Comparison of ENCODE assay signal across 22 cellular contexts in genomic region chr5:2732004-2732403, GRCh38. TPM values are rescaled to one million over a fixed set of nuclear protein-coding genes. Genes with fewer than 3 reads are reported as not detected.
"Had no signal": no experiment of that assay in that cellular context is flagged by ENCODE, and none has a peak within 500 bp of the region (broad histone marks: within the 10 kb centered on the region; RNA-seq: fewer than 3 reads in every experiment).

No MANE protein-coding gene starts in this region.

- H3K4me1 ChIP-seq: esophagus muscularis mucosa, foreskin keratinocyte, heart right ventricle, left lung, lower lobe of right lung had no signal

- H3K4me3 ChIP-seq: coronary artery, dorsolateral prefrontal cortex, esophagus muscularis mucosa, heart right ventricle, left lung, lower lobe of right lung, mucosa of descending colon had no signal

- H3K27ac ChIP-seq: coronary artery, dorsolateral prefrontal cortex, esophagus muscularis mucosa, foreskin keratinocyte, heart right ventricle, left lung, lower lobe of right lung had no signal

- FAIRE-seq: colon, endothelial cell of umbilical vein, frontal cortex, islet of Langerhans, keratinocyte had no signal

- H3K36me3 ChIP-seq: esophagus muscularis mucosa, heart right ventricle, left lung, lower lobe of right lung had no signal

- H3K27ac Mint-ChIP-seq: effector memory CD8-positive, alpha-beta T cell; mesothelial cell of epicardium had no signal

- DNase-seq: dermis blood vessel endothelial cell; dorsolateral prefrontal cortex; effector CD8-positive, alpha-beta T cell; effector memory CD8-positive, alpha-beta T cell; foreskin keratinocyte; glutamatergic neuron; heart right ventricle; hippocampal formation; left cardiac atrium; left lung; left ventricle myocardium superior; lower lobe of right lung; mesenchymal stem cell; mucosa of descending colon had no signal

- ATAC-seq: effector memory CD8-positive, alpha-beta T cell; foreskin keratinocyte; heart right ventricle; left cardiac atrium; left ventricle myocardium superior; lower lobe of right lung; mucosa of descending colon had no signal

- H3K9me3 Mint-ChIP-seq: mesothelial cell of epicardium had no signal

- H3K4me3 Mint-ChIP-seq: effector memory CD8-positive, alpha-beta T cell; mesothelial cell of epicardium had no signal

- H3K9me3 ChIP-seq: left lung, lower lobe of right lung, mucosa of descending colon had no signal

RNA-seq across cellular contexts. Expression of gene IRX2, which starts 19.5 kb away (rescaled TPM):
- total RNA-seq: endothelial cell of umbilical vein had no signal
